8 cellular contexts compared by ENCODE assay signal in genomic region chr9:37293664-37294524, GRCh38.
DNase-seq lines count a peak whose midpoint lies in the region; ATAC-seq and TF ChIP-seq lines count a peak whose summit lies in the region.

No MANE protein-coding gene starts in this region.

- no peak for TF ChIP-seq POLR2A in esophagus muscularis mucosa (IDR thresholded peaks at IDR 0.05; ENCODE audit: low read depth)

- H3K27ac ChIP-seq in GM23248 (peak overlapping the region; percentile 0; the same call in 1 of the 2 replicates), esophagus muscularis mucosa (replicated peaks in 1 of 4) (no peak overlapping the region)

- H3K9me2 ChIP-seq in GM23248 (ENCODE audit: insufficient read depth): no peaks in the 10 kb centered on the region

- H3K36me3 ChIP-seq in GM23248 (ENCODE audit: low read depth): no peaks in the 10 kb centered on the region
- no peaks in the 10 kb centered on the region for H3K36me3 ChIP-seq in esophagus muscularis mucosa

- peaks cover 64% of the 10 kb centered on the region for H3K79me2 ChIP-seq in GM23248 (ENCODE audit: insufficient read depth)

- no peak overlapping the region for H3K4me3 ChIP-seq in GM23248
- no peak overlapping the region for H3K4me3 ChIP-seq in esophagus muscularis mucosa

- no peak overlapping the region for H2AFZ ChIP-seq in GM23248

- H3F3A ChIP-seq in GM23248 (ENCODE audit: insufficient read depth): peaks cover 35% of the 10 kb centered on the region

- H3K9me3 ChIP-seq in GM23248 (ENCODE audit: low read depth): no peaks in the 10 kb centered on the region
- no peaks in the 10 kb centered on the region for H3K9me3 ChIP-seq in esophagus muscularis mucosa

- DNase-seq in GM23248 (peak; percentile 58), NCI-H1930 (lab: John Stamatoyannopoulos, UW) (peak; percentile 25 to 74), left kidney (ENCODE audit: low read depth, low spot score) (peak; percentile 6), cortex of kidney (lab: John Stamatoyannopoulos, UW) (no peak), esophagus muscularis mucosa (ENCODE audit: extremely low spot score) (no peak), NCI-H526 treated with DMSO at 0.1 percent for 48 hours (lab: John Stamatoyannopoulos, UW) (no peak)

- ATAC-seq in GM18508 (IDR thresholded peaks at IDR 0.05; ENCODE audit: insufficient read depth, unreplicated experiment) (peak; percentile 35), HG03439 (IDR thresholded peaks at IDR 0.05; ENCODE audit: unreplicated experiment) (no peak)

- 44 to 51% methylated on average over 3 of the region's 3 CpGs for WGBS in GM23248 (ENCODE audit: low coverage in 1 of 2, low lambda C conversion rate in 2 of 2, missing lambda C conversion rate in 2 of 2), 2 experiments
- WGBS in esophagus muscularis mucosa: 73% methylated on average over 3 of the region's 3 CpGs

- no peak overlapping the region for H3K9ac ChIP-seq in GM23248

- in situ Hi-C loops in GM23248 (cut with MboI): no loop called here

- H3K27me3 ChIP-seq in GM23248 (replicated peaks; ENCODE audit: insufficient read depth) (no peaks in the 10 kb centered on the region), esophagus muscularis mucosa (no peaks in the 10 kb centered on the region)

- no peak for TF ChIP-seq CTCF in esophagus muscularis mucosa (IDR thresholded peaks at IDR 0.05)

- no peaks in the 10 kb centered on the region for H4K20me1 ChIP-seq in GM23248 (ENCODE audit: insufficient read depth)

- H3K4me2 ChIP-seq in GM23248 (ENCODE audit: unreplicated experiment): peak overlapping the region; percentile 15

- intact Hi-C loops in esophagus muscularis mucosa (cut with DNase I): no loop called here

- no peak for TF ChIP-seq EP300 in esophagus muscularis mucosa (IDR thresholded peaks at IDR 0.05)

- H3K4me1 ChIP-seq in GM23248 (ENCODE audit: insufficient read depth) (peaks cover 32% of the 10 kb centered on the region), esophagus muscularis mucosa (peaks cover 5 to 27% (median 16%) of the 10 kb centered on the region in 4 donors)

Comparison
In these comparisons a context has a peak if more than half of its experiments do, and no peak if none do; other contexts are left out.
1. DNase-seq: peak in GM23248 (single experiment), NCI-H1930 (2 of 2) and left kidney (single experiment); none in cortex of kidney (single experiment), esophagus muscularis mucosa (single experiment) and NCI-H526 treated with DMSO at 0.1 percent for 48 hours (single experiment).